In genomic region chr17:31527606-31528005, GRCh38 we compare ENCODE assay signal across 23 cellular contexts.
DNase-seq lines count a peak whose midpoint lies in the region; ATAC-seq, FAIRE-seq and TF ChIP-seq lines count a peak whose summit lies in the region.
"Had no signal": no experiment of that assay in that cellular context is flagged by ENCODE, and none has a peak within 500 bp of the region (broad histone marks: within the 10 kb centered on the region; RNA-seq: fewer than 3 reads in every experiment).

No MANE protein-coding gene starts in this region.

- ATAC-seq in gastroesophageal sphincter (no peak), HG02798 (IDR thresholded peaks at IDR 0.05; ENCODE audit: poor library complexity, unreplicated experiment) (no peak)
- ATAC-seq: effector memory CD8-positive, alpha-beta T cell; esophagus mucosa; right lobe of liver had no signal

- no peak for TF ChIP-seq CTCF in astrocyte (IDR thresholded peaks at IDR 0.05; ENCODE audit: insufficient read depth, low read depth, low read length)
- TF ChIP-seq CTCF in fibroblast of the aortic adventitia (IDR thresholded peaks at IDR 0.05; ENCODE audit: insufficient read depth, low read length), result peak; percentile 29
- no peak for TF ChIP-seq CTCF in testis (IDR thresholded peaks at IDR 0.05)
- no peak for TF ChIP-seq CTCF in gastroesophageal sphincter (IDR thresholded peaks at IDR 0.05)
- no peak for TF ChIP-seq CTCF in stomach (IDR thresholded peaks at IDR 0.05)

- TF ChIP-seq EP300 in gastroesophageal sphincter (IDR thresholded peaks at IDR 0.05) (no peak), stomach (IDR thresholded peaks at IDR 0.05) (no peak)

- peaks cover 13% of the 10 kb centered on the region for H3K4me1 Mint-ChIP-seq in astrocyte (ENCODE audit: low read depth, unreplicated experiment)
- H3K4me1 Mint-ChIP-seq: nephron progenitor cell had no signal

- no peak overlapping the region for H3K27ac ChIP-seq in astrocyte (ENCODE audit: low read depth, low read length)
- no peak overlapping the region for H3K27ac ChIP-seq in testis
- H3K27ac ChIP-seq in gastroesophageal sphincter, result no peak overlapping the region
- H3K27ac ChIP-seq in stomach, result no peak overlapping the region
- H3K27ac ChIP-seq: KMS-11, parathyroid adenoma, right lobe of liver, transverse colon had no signal

- H3K9ac ChIP-seq in astrocyte (ENCODE audit: low read length), result no peak overlapping the region
- H3K9ac ChIP-seq: KMS-11, parathyroid adenoma had no signal

- DNase-seq in M059J (ENCODE audit: low read depth) (peak; percentile 48), astrocyte (ENCODE audit: low read depth) (no peak), fibroblast of the aortic adventitia (ENCODE audit: low read depth) (peak; percentile 82), testis (peak; percentile 56), stomach (no peak)
- DNase-seq: activated CD4-positive, alpha-beta T cell treated with anti-CD3 and anti-CD28 coated beads for 48 hours; CD4-positive, CD25-positive, alpha-beta regulatory T cell; DMS 273 treated with DMSO at 0.1 percent for 48 hours; effector memory CD8-positive, alpha-beta T cell; NCI-H69; nephron progenitor cell; right lobe of liver; RPMI8226; transverse colon had no signal

- H3K9me3 ChIP-seq in astrocyte (ENCODE audit: insufficient read depth, low read depth, low read length) (peaks cover 11% of the 10 kb centered on the region), testis (no peaks in the 10 kb centered on the region), gastroesophageal sphincter (no peaks in the 10 kb centered on the region), stomach (peaks cover 0 to 11% (median 8%) of the 10 kb centered on the region in 4 donors)
- H3K9me3 ChIP-seq: right lobe of liver, transverse colon had no signal

- H3K4me1 ChIP-seq in astrocyte (ENCODE audit: insufficient read depth, low read length) (peaks cover 3% of the 10 kb centered on the region), testis (no peaks in the 10 kb centered on the region), gastroesophageal sphincter (peaks cover 0 to 6% (median 0%) of the 10 kb centered on the region in 3 donors), stomach (peaks cover 0 to 9% (median 7%) of the 10 kb centered on the region in 4 donors)
- H3K4me1 ChIP-seq: parathyroid adenoma, transverse colon had no signal

- H3K36me3 ChIP-seq in astrocyte (ENCODE audit: insufficient read depth, low read length), result no peaks in the 10 kb centered on the region
- H3K36me3 ChIP-seq in testis (ENCODE audit: low read depth, missing control alignments), result no peaks in the 10 kb centered on the region
- H3K36me3 ChIP-seq in gastroesophageal sphincter, result no peaks in the 10 kb centered on the region
- H3K36me3 ChIP-seq in stomach, result peaks cover 28 to 96% (median 74%) of the 10 kb centered on the region in 4 donors

- no peak overlapping the region for H2AFZ ChIP-seq in astrocyte (ENCODE audit: low read depth, low read length)
- H2AFZ ChIP-seq: parathyroid adenoma had no signal

- no peak overlapping the region for H3K4me3 ChIP-seq in astrocyte (ENCODE audit: insufficient read depth, low read depth, low read length)
- H3K4me3 ChIP-seq in fibroblast of the aortic adventitia (ENCODE audit: low read depth, low read length), result no peak overlapping the region
- no peak overlapping the region for H3K4me3 ChIP-seq in testis
- no peak overlapping the region for H3K4me3 ChIP-seq in gastroesophageal sphincter
- H3K4me3 ChIP-seq in stomach, result no peak overlapping the region
- H3K4me3 ChIP-seq: right lobe of liver, transverse colon had no signal

- no peak for TF ChIP-seq POLR2A in testis (IDR thresholded peaks at IDR 0.05)
- no peak for TF ChIP-seq POLR2A in gastroesophageal sphincter (IDR thresholded peaks at IDR 0.05)
- no peak for TF ChIP-seq POLR2A in stomach (IDR thresholded peaks at IDR 0.05)

- intact Hi-C loops in testis (cut with DNase I; ENCODE audit: low total_unique reads) (no loop called here), stomach (cut with DNase I; ENCODE audit: low total_unique reads) (loop anchor here (5.0 kb wide), 1 partner anchor 90 kb away; no protein-coding TSS in a partner anchor)

- 48 to 57% methylated on average over 5 of the region's 5 CpGs for WGBS in testis, 2 donors
- 47 to 73% methylated on average over 4 to 5 of the region's 5 CpGs for WGBS in gastroesophageal sphincter (ENCODE audit: low coverage in 1 of 2), 2 donors
- WGBS in stomach, 5 donors, result 43 to 60% (median 47%) methylated on average over 5 of the region's 5 CpGs

- H3K36me3 Mint-ChIP-seq in astrocyte (ENCODE audit: low read depth, unreplicated experiment), result no peaks in the 10 kb centered on the region

- no peaks in the 10 kb centered on the region for H4K20me1 ChIP-seq in astrocyte (ENCODE audit: insufficient read depth, low read length)

- no peak for FAIRE-seq in astrocyte (lab: Jason Lieb, UNC)
- FAIRE-seq: kidney had no signal

- no peak overlapping the region for H3K4me3 Mint-ChIP-seq in astrocyte (ENCODE audit: unreplicated experiment)
- H3K4me3 Mint-ChIP-seq: activated naive CD4-positive, alpha-beta T cell treated with anti-CD3 and anti-CD28 coated beads, Interleukin-2, amount 50 U/mL, for 24 hours; CD4-positive, CD25-positive, alpha-beta regulatory T cell; effector memory CD8-positive, alpha-beta T cell; nephron progenitor cell; stimulated activated naive CD8-positive, alpha-beta T cell treated with anti-CD3 and anti-CD28 coated beads, Interleukin-15, Interleukin-2, amounts not matched to agents 100 ng/mL and 50 ng/mL, for 24 hours; T-helper 1 cell treated with Interleukin-12 subunit alpha and Interleukin-12 subunit beta and Interleukin-4 antibody, amounts not matched to agents 30 μg/mL and 1 μg/mL, for 36 hours had no signal

- H3K27me3 ChIP-seq in astrocyte (ENCODE audit: insufficient read depth, low read length), result no peaks in the 10 kb centered on the region
- H3K27me3 ChIP-seq in testis, result no peaks in the 10 kb centered on the region
- peaks cover 2% of the 10 kb centered on the region for H3K27me3 ChIP-seq in gastroesophageal sphincter
- H3K27me3 ChIP-seq in stomach, result no peaks in the 10 kb centered on the region
- H3K27me3 ChIP-seq: right lobe of liver, transverse colon had no signal

- H3K27me3 Mint-ChIP-seq in astrocyte (ENCODE audit: low read depth, unreplicated experiment), result no peaks in the 10 kb centered on the region
- H3K27me3 Mint-ChIP-seq: activated naive CD4-positive, alpha-beta T cell treated with anti-CD3 and anti-CD28 coated beads, Interleukin-2, amount 50 U/mL, for 24 hours; effector memory CD8-positive, alpha-beta T cell; stimulated activated naive CD8-positive, alpha-beta T cell treated with anti-CD3 and anti-CD28 coated beads, Interleukin-15, Interleukin-2, amounts not matched to agents 100 ng/mL and 50 ng/mL, for 24 hours had no signal

- no peaks in the 10 kb centered on the region for H3K9me3 Mint-ChIP-seq in astrocyte (ENCODE audit: unreplicated experiment)
- H3K9me3 Mint-ChIP-seq: activated naive CD4-positive, alpha-beta T cell treated with anti-CD3 and anti-CD28 coated beads, Interleukin-2, amount 50 U/mL, for 24 hours; CD4-positive, CD25-positive, alpha-beta regulatory T cell; effector memory CD8-positive, alpha-beta T cell; nephron progenitor cell; stimulated activated naive CD8-positive, alpha-beta T cell treated with anti-CD3 and anti-CD28 coated beads, Interleukin-15, Interleukin-2, amounts not matched to agents 100 ng/mL and 50 ng/mL, for 24 hours; T-helper 1 cell treated with Interleukin-12 subunit alpha and Interleukin-12 subunit beta and Interleukin-4 antibody, amounts not matched to agents 30 μg/mL and 1 μg/mL, for 36 hours had no signal

- no peaks in the 10 kb centered on the region for H3K79me2 ChIP-seq in astrocyte (ENCODE audit: insufficient read depth, low read length)
- H3K79me2 ChIP-seq: parathyroid adenoma had no signal

- H3K27ac Mint-ChIP-seq in astrocyte (ENCODE audit: unreplicated experiment), result no peak overlapping the region
- H3K27ac Mint-ChIP-seq: activated naive CD4-positive, alpha-beta T cell treated with anti-CD3 and anti-CD28 coated beads, Interleukin-2, amount 50 U/mL, for 24 hours; effector memory CD8-positive, alpha-beta T cell; nephron progenitor cell; stimulated activated naive CD8-positive, alpha-beta T cell treated with anti-CD3 and anti-CD28 coated beads, Interleukin-15, Interleukin-2, amounts not matched to agents 100 ng/mL and 50 ng/mL, for 24 hours; T-helper 1 cell treated with Interleukin-12 subunit alpha and Interleukin-12 subunit beta and Interleukin-4 antibody, amounts not matched to agents 30 μg/mL and 1 μg/mL, for 36 hours had no signal

- H3K4me2 ChIP-seq in astrocyte (ENCODE audit: low read length), result peak overlapping the region; percentile 14
- H3K4me2 ChIP-seq: KMS-11 had no signal

Comparison
In these comparisons a context has a peak if more than half of its experiments do, and no peak if none do; other contexts are left out.
1. DNase-seq: peak in M059J (single experiment), fibroblast of the aortic adventitia (single experiment) and testis (single experiment); none in astrocyte (single experiment) and stomach (single experiment).